1 cellular context compared by ENCODE assay signal in genomic region chr6:159693128-159693893, GRCh38.
TF ChIP-seq lines count a peak whose summit lies in the region.

TSS of gene SOD2 (minus strand) at chr6:159693241. CDS start at chr6:159693167, 74 bp downstream.

TF ChIP-seq in K562, 482 proteins besides CTCF, POLR2A, EP300 and RAD21 (continued from another document and continues in another):
- TF ChIP-seq ZNF318 (IDR thresholded peaks at IDR 0.05; ENCODE audit: borderline replicate concordance in 1 of 2, low read depth in 1 of 2) = no peak
- TF ChIP-seq HINFP (tag; conservative IDR thresholded peaks at IDR 0.05; ENCODE audit: low read depth) = no peak
- no peak for TF ChIP-seq PCBP2 (IDR thresholded peaks at IDR 0.05; ENCODE audit: low read depth, low read length, poor library complexity, severe bottlenecking)
- TF ChIP-seq REST (CRISPR knock-in tag; IDR thresholded peaks at IDR 0.05; ENCODE audit: low read depth) = peak; percentile 80; the same call in 1 of the 2 replicates
- peak; percentile 23; the same call in 1 of the 2 replicates for TF ChIP-seq CREB1 (IDR thresholded peaks at IDR 0.05)
- peak; percentile 45 for TF ChIP-seq CREB1 (CRISPR knock-in tag; IDR thresholded peaks at IDR 0.05)
- no peak for TF ChIP-seq IRF1 (CRISPR knock-in tag; IDR thresholded peaks at IDR 0.05; ENCODE audit: borderline replicate concordance)
- TF ChIP-seq POLR2H (tag; IDR thresholded peaks at IDR 0.05; ENCODE audit: low read depth) = peak; percentile 77
- TF ChIP-seq HMGXB4 (CRISPR knock-in tag; IDR thresholded peaks at IDR 0.05) = 0 out of 2 replicates have a peak, but pooled peaks have one; percentile 45
- no peak for TF ChIP-seq ZNF174 (CRISPR knock-in tag; IDR thresholded peaks at IDR 0.05)
- peak; percentile 76 for TF ChIP-seq ZSCAN29 (IDR thresholded peaks at IDR 0.05)
- TF ChIP-seq ELK1 (CRISPR knock-in tag; IDR thresholded peaks at IDR 0.05) = no peak
- 0 out of 2 replicates have a peak, but pooled peaks have one; percentile 44 for TF ChIP-seq ZFPM2 (CRISPR knock-in tag; IDR thresholded peaks at IDR 0.05)
- peak; percentile 76 for TF ChIP-seq HNRNPL (IDR thresholded peaks at IDR 0.05; ENCODE audit: low read depth, low read length)
- TF ChIP-seq SIN3B (IDR thresholded peaks at IDR 0.05; ENCODE audit: low read depth) = 0 out of 2 replicates have a peak, but pooled peaks have one; percentile 56
- no peak for TF ChIP-seq CSDE1 (IDR thresholded peaks at IDR 0.05)
- peak; percentile 35; the same call in 1 of the 2 replicates for TF ChIP-seq GATAD2A (IDR thresholded peaks at IDR 0.05)
- peak; percentile 99 for TF ChIP-seq ATF7 (IDR thresholded peaks at IDR 0.05)
- TF ChIP-seq THAP12 (CRISPR knock-in tag; IDR thresholded peaks at IDR 0.05) = peak; percentile 92
- peak; percentile 14 for TF ChIP-seq SMAD1 (IDR thresholded peaks at IDR 0.05; ENCODE audit: low read depth, low read length, partially characterized antibody)
- peak; percentile 94 for TF ChIP-seq MBD2 (IDR thresholded peaks at IDR 0.05; ENCODE audit: borderline replicate concordance, low read depth)
- peak; percentile 92 for TF ChIP-seq ESRRA (IDR thresholded peaks at IDR 0.05; ENCODE audit: borderline replicate concordance, low read depth)
- 0 out of 4 replicates have a peak, but pooled peaks of 1 of the 2 experiments have one; percentile 73 for TF ChIP-seq TEAD1 (CRISPR knock-in tag; IDR thresholded peaks at IDR 0.05)
- peak; percentile 65; the same call in 1 of the 2 replicates for TF ChIP-seq TAF7 (tag; IDR thresholded peaks at IDR 0.05)
- peak in 1 of 2 experiments; percentile 99; a peak in 2 of 4 replicates for TF ChIP-seq FOXK2 (conservative IDR thresholded peaks at IDR 0.05 in 1 of 2, IDR thresholded peaks at IDR 0.05 in 1 of 2; ENCODE audit: low read depth in 2 of 2)
- TF ChIP-seq ZNF551 (CRISPR knock-in tag; IDR thresholded peaks at IDR 0.05) = no peak
- no peak for TF ChIP-seq ZNF512 (tag; IDR thresholded peaks at IDR 0.05)
- TF ChIP-seq ASH1L (IDR thresholded peaks at IDR 0.05; ENCODE audit: borderline replicate concordance, low read depth, partially characterized antibody) = peak; percentile 31
- 0 out of 2 replicates have a peak, but pooled peaks have one; percentile 59 for TF ChIP-seq GATAD2B (IDR thresholded peaks at IDR 0.05; ENCODE audit: borderline replicate concordance)
- no peak for TF ChIP-seq NCOA4 (IDR thresholded peaks at IDR 0.05; ENCODE audit: partially characterized antibody)
- no peak for TF ChIP-seq ZKSCAN3 (CRISPR knock-in tag; IDR thresholded peaks at IDR 0.05)
- TF ChIP-seq GATA2 (CRISPR knock-in tag; IDR thresholded peaks at IDR 0.05) = no peak
- TF ChIP-seq PHF20 (IDR thresholded peaks at IDR 0.05; ENCODE audit: partially characterized antibody) = peak; percentile 76
- TF ChIP-seq CREB3L1 (IDR thresholded peaks at IDR 0.05; ENCODE audit: borderline replicate concordance, low read depth) = peak; percentile 46; the same call in 1 of the 2 replicates
